Comparison of ENCODE assay signal across 15 cellular contexts in genomic region chr3:66336358-66336766, GRCh38.
DNase-seq lines count a peak whose midpoint lies in the region; ATAC-seq and TF ChIP-seq lines count a peak whose summit lies in the region.
"Had no signal": no experiment of that assay in that cellular context is flagged by ENCODE, and none has a peak within 500 bp of the region (broad histone marks: within the 10 kb centered on the region; RNA-seq: fewer than 3 reads in every experiment).

No MANE protein-coding gene starts in this region.

- H3K9me3 Mint-ChIP-seq in central memory CD8-positive, alpha-beta T cell = no peaks in the 10 kb centered on the region
- H3K9me3 Mint-ChIP-seq: activated CD4-positive, alpha-beta T cell treated with anti-CD3 and anti-CD28 coated beads, Interleukin-2, amount 10 ng/mL, durations not matched to agents 7 days and 5 days; activated T-cell treated with anti-CD3 and anti-CD28 coated beads, Interleukin-2, amount 50 U/mL, for 24 hours had no signal

- H3K36me3 Mint-ChIP-seq in central memory CD8-positive, alpha-beta T cell (ENCODE audit: insufficient read depth) = no peaks in the 10 kb centered on the region

- H3K4me3 ChIP-seq in AG10803 (ENCODE audit: low read length) = no peak overlapping the region
- H3K4me3 ChIP-seq: gastroesophageal sphincter had no signal

- no peak for ATAC-seq in central memory CD8-positive, alpha-beta T cell (replicated peaks; ENCODE audit: extremely low read depth, poor library complexity, severe bottlenecking)
- ATAC-seq in HG03521 (IDR thresholded peaks at IDR 0.05; ENCODE audit: unreplicated experiment) (no peak), HG03135 (IDR thresholded peaks at IDR 0.05; ENCODE audit: unreplicated experiment) (no peak)
- ATAC-seq: gastroesophageal sphincter had no signal

- no peak for TF ChIP-seq CTCF in AG10803 (conservative IDR thresholded peaks at IDR 0.05; ENCODE audit: low read length)

- H3K4me1 Mint-ChIP-seq in central memory CD8-positive, alpha-beta T cell = peaks cover 59% of the 10 kb centered on the region
- H3K4me1 Mint-ChIP-seq: activated CD4-positive, alpha-beta T cell treated with anti-CD3 and anti-CD28 coated beads, Interleukin-2, amount 10 ng/mL, durations not matched to agents 7 days and 5 days had no signal

- DNase-seq in AG10803 (ENCODE audit: low read depth) = peak; percentile 42
- DNase-seq in HS-5 (ENCODE audit: low read depth) = peak; percentile 43
- no peak for DNase-seq in central memory CD8-positive, alpha-beta T cell (ENCODE audit: low spot score in 2 of 2)
- peak; percentile 65 for DNase-seq in iris pigment epithelial cell (ENCODE audit: low read depth)
- no peak for DNase-seq in NCI-H748 (lab: John Stamatoyannopoulos, UW; ENCODE audit: unreplicated experiment)
- DNase-seq in HCEC 1CT = no peak
- DNase-seq: activated CD4-positive, alpha-beta T cell treated with anti-CD3 and anti-CD28 coated beads, Interleukin-2, amount 10 ng/mL, durations not matched to agents 7 days and 5 days; activated T-cell treated with anti-CD3 and anti-CD28 coated beads, Interleukin-2, amount 50 U/mL, for 24 hours; DMS79; NCI-H1417; NCI-H2227 treated with DMSO at 0.1 percent for 48 hours; posterior cingulate gyrus had no signal

- peak overlapping the region; percentile 39 for H3K27ac Mint-ChIP-seq in central memory CD8-positive, alpha-beta T cell (ENCODE audit: low read depth)
- H3K27ac Mint-ChIP-seq: activated CD4-positive, alpha-beta T cell treated with anti-CD3 and anti-CD28 coated beads, Interleukin-2, amount 10 ng/mL, durations not matched to agents 7 days and 5 days; activated T-cell treated with anti-CD3 and anti-CD28 coated beads, Interleukin-2, amount 50 U/mL, for 24 hours had no signal

- H3K27me3 Mint-ChIP-seq in central memory CD8-positive, alpha-beta T cell = no peaks in the 10 kb centered on the region
- H3K27me3 Mint-ChIP-seq: activated CD4-positive, alpha-beta T cell treated with anti-CD3 and anti-CD28 coated beads, Interleukin-2, amount 10 ng/mL, durations not matched to agents 7 days and 5 days; activated T-cell treated with anti-CD3 and anti-CD28 coated beads, Interleukin-2, amount 50 U/mL, for 24 hours had no signal

- no peak overlapping the region for H3K4me3 Mint-ChIP-seq in central memory CD8-positive, alpha-beta T cell
- H3K4me3 Mint-ChIP-seq: activated CD4-positive, alpha-beta T cell treated with anti-CD3 and anti-CD28 coated beads, Interleukin-2, amount 10 ng/mL, durations not matched to agents 7 days and 5 days; activated T-cell treated with anti-CD3 and anti-CD28 coated beads, Interleukin-2, amount 50 U/mL, for 24 hours had no signal

Comparison
In these comparisons a context has a peak if more than half of its experiments do, and no peak if none do; other contexts are left out.
1. DNase-seq: peak in AG10803 (single experiment), HS-5 (single experiment) and iris pigment epithelial cell (single experiment); none in central memory CD8-positive, alpha-beta T cell (0 of 2), NCI-H748 (single experiment) and HCEC 1CT (single experiment).